ENCODE assay signal across 8 cellular contexts in the genomic region with DNA sequence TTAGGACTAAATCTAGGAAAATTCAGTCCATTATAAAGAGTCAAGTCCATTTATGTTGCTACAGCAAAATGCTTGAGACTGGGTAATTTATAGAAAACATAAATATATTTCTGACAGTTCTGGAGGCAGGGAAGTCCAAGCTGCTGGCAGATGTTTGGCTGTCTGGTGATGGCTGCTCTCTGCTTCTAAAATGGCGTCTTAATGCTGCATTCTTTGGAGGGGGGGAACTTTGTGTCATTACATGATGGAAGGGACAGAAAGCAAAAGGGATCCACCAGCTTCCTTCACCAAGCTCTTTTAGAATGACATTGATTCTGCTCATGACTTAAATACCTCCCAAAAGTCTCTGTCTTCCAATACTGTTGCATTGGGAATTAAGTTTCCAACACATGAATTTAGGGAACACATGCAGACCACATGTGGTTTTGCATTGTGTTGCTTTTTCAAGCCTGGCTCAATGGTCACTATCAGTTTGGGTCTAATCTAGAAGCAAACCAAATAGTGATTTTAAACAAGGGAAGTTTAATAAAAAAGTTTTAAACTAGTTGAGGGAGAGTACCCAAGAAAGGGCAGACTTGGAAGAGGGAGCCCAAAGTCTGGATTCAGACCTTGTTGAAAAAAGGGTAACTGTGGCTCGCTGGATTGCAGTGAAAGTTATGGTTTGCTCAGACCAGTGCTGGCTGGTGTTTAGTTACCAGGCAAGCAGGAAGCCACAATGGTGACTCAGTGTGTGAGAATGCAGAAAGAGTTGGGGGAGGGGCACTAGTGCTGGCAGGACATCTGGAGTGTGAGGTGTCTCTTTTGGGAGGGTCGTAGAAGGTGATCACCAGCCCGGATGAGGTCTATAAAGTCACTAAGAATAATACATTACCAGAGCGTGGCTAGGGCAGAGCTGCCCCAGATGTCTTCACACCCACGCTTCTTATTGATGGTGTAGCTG. TPM values are rescaled to one million over a fixed set of nuclear protein-coding genes. Genes with fewer than 3 reads are reported as not detected.
DNase-seq lines count a peak whose midpoint lies in the region; ATAC-seq and TF ChIP-seq lines count a peak whose summit lies in the region.

No MANE protein-coding gene starts in this region.

- ATAC-seq in GM19025 (IDR thresholded peaks at IDR 0.05; ENCODE audit: low read depth, unreplicated experiment) (peak; percentile 93), HG03064 (IDR thresholded peaks at IDR 0.05; ENCODE audit: low read depth, unreplicated experiment) (peak; percentile 90)

- no peaks in the 10 kb centered on the region for H4K20me1 ChIP-seq in OCI-LY1 (ENCODE audit: insufficient read depth, low read length)

- BruUV-seq in Caco-2 (replicated peaks; lab: Mats Ljungman, UMichigan) = no TSS peak

- H3K27me3 ChIP-seq in Caco-2 (replicated peaks; ENCODE audit: control insufficient read depth, insufficient read depth, low read length) (no peaks in the 10 kb centered on the region), OCI-LY1 (ENCODE audit: insufficient read depth, low read length) (no peaks in the 10 kb centered on the region), left ventricle myocardium inferior (ENCODE audit: low read depth) (peaks cover 8% of the 10 kb centered on the region)

- no peaks in the 10 kb centered on the region for H3K79me2 ChIP-seq in OCI-LY1 (ENCODE audit: insufficient read depth, low read length)

- H3F3A ChIP-seq in OCI-LY1 (ENCODE audit: insufficient read depth, low read length) = no peaks in the 10 kb centered on the region

- H3K4me1 Mint-ChIP-seq in Caco-2 (ENCODE audit: low read depth, unreplicated experiment) (peaks cover 9% of the 10 kb centered on the region), chondrocyte (ENCODE audit: low read depth) (peaks cover 24% of the 10 kb centered on the region), osteocyte (ENCODE audit: unreplicated experiment) (peaks cover 27% of the 10 kb centered on the region)

- no peak overlapping the region for H3K9ac ChIP-seq in OCI-LY1 (ENCODE audit: low read length)

- no peaks in the 10 kb centered on the region for H3K9me2 ChIP-seq in OCI-LY1 (ENCODE audit: low read depth, low read length)

- H3K9me3 Mint-ChIP-seq in Caco-2 (ENCODE audit: unreplicated experiment) (no peaks in the 10 kb centered on the region), chondrocyte (ENCODE audit: low read depth) (no peaks in the 10 kb centered on the region), osteocyte (ENCODE audit: unreplicated experiment) (peaks cover 5% of the 10 kb centered on the region)

- H2AFZ ChIP-seq in OCI-LY1 (ENCODE audit: low read length) = no peak overlapping the region

- H3K4me3 Mint-ChIP-seq in Caco-2 (ENCODE audit: unreplicated experiment) = peak overlapping the region; percentile 31
- no peak overlapping the region for H3K4me3 Mint-ChIP-seq in chondrocyte (ENCODE audit: unreplicated experiment)
- H3K4me3 Mint-ChIP-seq in osteocyte (ENCODE audit: unreplicated experiment) = peak overlapping the region; percentile 9

- no peak overlapping the region for H3K4me3 ChIP-seq in Caco-2 (ENCODE audit: low read depth, low read length)
- no peak overlapping the region for H3K4me3 ChIP-seq in OCI-LY1 (ENCODE audit: low read depth, low read length, poor library complexity, severe bottlenecking)
- no peak overlapping the region for H3K4me3 ChIP-seq in left ventricle myocardium inferior

- DNase-seq in Caco-2 (peak; percentile 61 to 67), chondrocyte (ENCODE audit: low spot score) (no peak), osteocyte (ENCODE audit: extremely low spot score, unreplicated experiment) (no peak), head of caudate nucleus (no peak), left ventricle myocardium inferior (no peak)

- peak overlapping the region; percentile 76 for H3K27ac Mint-ChIP-seq in Caco-2 (ENCODE audit: unreplicated experiment)
- peak overlapping the region; percentile 84 for H3K27ac Mint-ChIP-seq in chondrocyte (ENCODE audit: unreplicated experiment)
- peak overlapping the region; percentile 74 for H3K27ac Mint-ChIP-seq in osteocyte (ENCODE audit: unreplicated experiment)

- CTCF ChIA-PET in Caco-2 (lab: Charles Lee) = no interaction called here

- H3K4me2 ChIP-seq in OCI-LY1 (ENCODE audit: low read length) = peak overlapping the region; percentile 7; the same call in 1 of the 2 replicates

- H3K9me3 ChIP-seq in Caco-2 (no peaks in the 10 kb centered on the region; the same call in 1 of the 2 replicates), OCI-LY1 (ENCODE audit: low read length) (no peaks in the 10 kb centered on the region), left ventricle myocardium inferior (replicated peaks) (no peaks in the 10 kb centered on the region)

- TF ChIP-seq CTCF in Caco-2 (IDR thresholded peaks at IDR 0.05; ENCODE audit: insufficient read depth in 1 of 2, low read depth in 1 of 2, low read length in 1 of 2, severe bottlenecking in 1 of 2, unreplicated experiment in 1 of 2) = no peak
- no peak for TF ChIP-seq CTCF in OCI-LY1 (IDR thresholded peaks at IDR 0.05; ENCODE audit: low read length)
- no peak for TF ChIP-seq CTCF in chondrocyte (IDR thresholded peaks at IDR 0.05)
- no peak for TF ChIP-seq CTCF in osteocyte (IDR thresholded peaks at IDR 0.05)
- TF ChIP-seq CTCF in left ventricle myocardium inferior (IDR thresholded peaks at IDR 0.05; ENCODE audit: borderline replicate concordance) = no peak

- H3K36me3 ChIP-seq in Caco-2 (ENCODE audit: control insufficient read depth, insufficient read depth, low read length) (no peaks in the 10 kb centered on the region), OCI-LY1 (ENCODE audit: insufficient read depth, low read length) (no peaks in the 10 kb centered on the region), left ventricle myocardium inferior (no peaks in the 10 kb centered on the region)

- intact Hi-C loops in Caco-2 (cut with micrococcal nuclease; ENCODE audit: unreplicated experiment) = no loop called here
- intact Hi-C loops in head of caudate nucleus (cut with DNase I) = no loop called here
- intact Hi-C loops in left ventricle myocardium inferior (cut with micrococcal nuclease) = no loop called here

- H3K36me3 Mint-ChIP-seq in Caco-2 (ENCODE audit: insufficient read depth, unreplicated experiment) (peaks cover 6% of the 10 kb centered on the region), chondrocyte (ENCODE audit: low read depth) (no peaks in the 10 kb centered on the region), osteocyte (ENCODE audit: unreplicated experiment) (no peaks in the 10 kb centered on the region)

- H3K4me1 ChIP-seq in Caco-2 (peaks cover 8% of the 10 kb centered on the region), OCI-LY1 (ENCODE audit: insufficient read depth, low read length, severe bottlenecking) (peaks cover 11% of the 10 kb centered on the region), left ventricle myocardium inferior (no peaks in the 10 kb centered on the region)

- no peaks in the 10 kb centered on the region for H3K27me3 Mint-ChIP-seq in Caco-2 (ENCODE audit: insufficient read depth, unreplicated experiment)
- no peaks in the 10 kb centered on the region for H3K27me3 Mint-ChIP-seq in chondrocyte (ENCODE audit: low read depth)
- peaks cover 2% of the 10 kb centered on the region for H3K27me3 Mint-ChIP-seq in osteocyte (ENCODE audit: unreplicated experiment)

- H3K27ac ChIP-seq in OCI-LY1 (ENCODE audit: low read depth, low read length, poor library complexity, severe bottlenecking) (no peak overlapping the region), left ventricle myocardium inferior (replicated peaks) (no peak overlapping the region)

- POLR2A ChIA-PET in Caco-2 (lab: Charles Lee) = no interaction called here

RNA-seq across cellular contexts. Expression of gene C18orf54, which starts 30.8 kb away (rescaled TPM):
- 5.5 and 7.2 TPM in 2 replicates for total RNA-seq in Caco-2 (2022)
- total RNA-seq in chondrocyte = 3.7 to 8.2 TPM (median 4.3 TPM) in 3 replicates
- total RNA-seq in osteocyte = 5.4 and 6.4 TPM in 2 replicates
- total RNA-seq in left ventricle myocardium inferior = 1.4 TPM

RNA-seq across cellular contexts. Expression of gene STARD6, which starts 30.8 kb away (rescaled TPM):
- not detected in 2 replicates for total RNA-seq in Caco-2 (2022)
- not detected in 3 replicates for total RNA-seq in chondrocyte
- total RNA-seq in osteocyte = not detected in 2 replicates
- total RNA-seq in left ventricle myocardium inferior = not detected

Comparison
In these comparisons a context has a peak if more than half of its experiments do, and no peak if none do; other contexts are left out.
1. DNase-seq: peak in Caco-2 (2 of 2); none in chondrocyte (single experiment), osteocyte (single experiment), head of caudate nucleus (0 of 42) and left ventricle myocardium inferior (single experiment).
2. Peak in every context shown above with its lines, with median percentiles within 50 percentile points of each other: H3K27ac Mint-ChIP-seq.